Comparison of ENCODE assay signal across 8 cellular contexts in genomic region chr7:24755541-24756416, GRCh38. TPM values are rescaled to one million over a fixed set of nuclear protein-coding genes. Genes with fewer than 3 reads are reported as not detected.
DNase-seq lines count a peak whose midpoint lies in the region; ATAC-seq and TF ChIP-seq lines count a peak whose summit lies in the region.

No MANE protein-coding gene starts in this region.

- intact Hi-C loops in spleen (cut with DNase I; ENCODE audit: low total_unique reads) = no loop called here

- peaks cover 22% of the 10 kb centered on the region for H3K4me1 Mint-ChIP-seq in activated T-helper 17 cell treated with anti-CD3 and anti-CD28 coated beads, Interleukin-2, amount 50 U/mL, for 72 hours

- peak overlapping the region; percentile 76 for H3K4me3 Mint-ChIP-seq in activated T-helper 17 cell treated with anti-CD3 and anti-CD28 coated beads, Interleukin-2, amount 50 U/mL, for 72 hours

- peaks cover 48% of the 10 kb centered on the region for H3K27me3 Mint-ChIP-seq in activated T-helper 17 cell treated with anti-CD3 and anti-CD28 coated beads, Interleukin-2, amount 50 U/mL, for 72 hours

- 66 to 72% (median 69%) methylated on average over 12 of the region's 12 CpGs for whole genome bisulfite sequencing in spleen, 5 donors

- DNase-seq in lung microvascular endothelial cell (ENCODE audit: low read depth in 2 of 2) (peak; percentile 74 to 87), NCI-H2081 (lab: John Stamatoyannopoulos, UW) (no peak), spleen (no peak), MG63 (no peak)

- peaks cover 5% of the 10 kb centered on the region for H3K9me3 Mint-ChIP-seq in activated T-helper 17 cell treated with anti-CD3 and anti-CD28 coated beads, Interleukin-2, amount 50 U/mL, for 72 hours

- H3K36me3 ChIP-seq in spleen (no peaks in the 10 kb centered on the region), MG63 (no peaks in the 10 kb centered on the region)

- TF ChIP-seq POLR2A in spleen (IDR thresholded peaks at IDR 0.05) = no peak

- H3K4me1 ChIP-seq in spleen = peaks cover 0 to 27% (median 9%) of the 10 kb centered on the region in 6 donors

- peak overlapping the region; percentile 76 for H3K27ac Mint-ChIP-seq in activated T-helper 17 cell treated with anti-CD3 and anti-CD28 coated beads, Interleukin-2, amount 50 U/mL, for 72 hours

- H3K27ac ChIP-seq in spleen = no peak overlapping the region

- no peaks in the 10 kb centered on the region for H3K36me3 Mint-ChIP-seq in activated T-helper 17 cell treated with anti-CD3 and anti-CD28 coated beads, Interleukin-2, amount 50 U/mL, for 72 hours (ENCODE audit: low read depth)

- TF ChIP-seq CTCF in spleen (IDR thresholded peaks at IDR 0.05 in 8 of 11, conservative IDR thresholded peaks at IDR 0.05 in 3 of 11) = no peak

- H3K4me3 ChIP-seq in GM08714 (ENCODE audit: low read length) = peak overlapping the region; percentile 63; the same call in 1 of the 2 replicates
- H3K4me3 ChIP-seq in spleen = peak overlapping the region in 2 of 8 donors; percentile 63 to 69
- H3K4me3 ChIP-seq in MG63 = no peak overlapping the region

- ATAC-seq in GM21447 (IDR thresholded peaks at IDR 0.05; ENCODE audit: unreplicated experiment) (peak; percentile 65), HG03558 (IDR thresholded peaks at IDR 0.05; ENCODE audit: extremely low read depth, unreplicated experiment) (peak; percentile 65)
- peak; percentile 84 for ATAC-seq in activated T-helper 17 cell treated with anti-CD3 and anti-CD28 coated beads, Interleukin-2, amount 50 U/mL, for 72 hours (replicated peaks)

- H3K27me3 ChIP-seq in spleen (replicated peaks in 1 of 7) (peaks cover 0 to 55% (median 32%) of the 10 kb centered on the region in 7 donors), MG63 (no peaks in the 10 kb centered on the region)

- H3K9me3 ChIP-seq in spleen (no peaks in the 10 kb centered on the region), MG63 (no peaks in the 10 kb centered on the region)

RNA-seq across cellular contexts. Expression of gene GSDME, which starts 1.5 kb away (rescaled TPM):
- total RNA-seq in activated T-helper 17 cell treated with anti-CD3 and anti-CD28 coated beads, Interleukin-2, amount 50 U/mL, for 72 hours = 1 to 10 TPM in 1 of 2 donors, under 1 TPM in 1; 0.50 to 1.6 TPM
- total RNA-seq in lung microvascular endothelial cell (8.3 and 22.2 TPM in 2 replicates), spleen (1 to 10 TPM; 2.3 to 9.7 (median 4.3) TPM)
- 1 to 10 TPM; 2.3 to 6.0 (median 4.1) TPM for polyA plus RNA-seq in spleen
- total RNA-seq in MG63 (2014; rRNA removed; shearing (Covaris generic); ENCODE audit: low replicate concordance) = 3.7 and 4.1 TPM in 2 replicates

Comparison
In these comparisons a context has a peak if more than half of its experiments do, and no peak if none do; other contexts are left out.
1. DNase-seq: peak in lung microvascular endothelial cell (2 of 2); none in NCI-H2081 (0 of 2), spleen (single experiment) and MG63 (single experiment).
2. Peak in every context shown above with its lines, with median percentiles within 50 percentile points of each other: ATAC-seq.